9 cellular contexts compared by ENCODE assay signal in the genomic region with DNA sequence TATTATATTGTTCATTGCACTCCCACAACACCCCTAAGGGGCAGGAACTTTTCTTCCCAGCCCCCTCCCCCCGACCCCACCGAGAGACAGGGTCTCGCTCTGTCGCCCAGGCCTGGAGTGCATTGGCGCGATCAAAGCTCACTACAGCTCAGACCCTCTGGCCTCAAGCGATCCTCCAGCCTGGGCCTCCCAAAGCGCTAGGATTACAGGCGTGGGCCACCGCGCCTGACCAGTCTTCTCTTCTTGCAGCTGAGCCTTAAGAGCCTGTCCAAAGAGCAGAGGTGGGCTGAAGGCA. TPM values are rescaled to one million over a fixed set of nuclear protein-coding genes. Genes with fewer than 3 reads are reported as not detected.
DNase-seq lines count a peak whose midpoint lies in the region; ATAC-seq and TF ChIP-seq lines count a peak whose summit lies in the region.
"Had no signal": no experiment of that assay in that cellular context is flagged by ENCODE, and none has a peak within 500 bp of the region (broad histone marks: within the 10 kb centered on the region; RNA-seq: fewer than 3 reads in every experiment).

No MANE protein-coding gene starts in this region.

- no peaks in the 10 kb centered on the region for H3K36me3 ChIP-seq in GM23248 (ENCODE audit: low read depth)
- H3K36me3 ChIP-seq in iPS-18a (ENCODE audit: control insufficient read depth, low read depth, low read length) = peaks cover 34% of the 10 kb centered on the region
- peaks cover 0 to 5% of the 10 kb centered on the region in 2 donors for H3K36me3 ChIP-seq in vagina
- H3K36me3 ChIP-seq in gastrocnemius medialis = peaks cover 0 to 15% of the 10 kb centered on the region in 2 donors

- H3K27ac Mint-ChIP-seq in activated T-helper 17 cell treated with anti-CD3 and anti-CD28 coated beads, Interleukin-2, amount 50 U/mL, for 72 hours = no peak overlapping the region

- intact Hi-C loops in left colon (cut with DNase I, micrococcal nuclease) (loop anchor here in 1 of 2 donors (10.0 kb wide), 1 partner anchor 532 kb away; the partner anchor contains the start of genes ISCU and SART3), vagina (cut with DNase I) (loop anchor here (5.0 to 10.0 kb wide), 2 partner anchors 242 to 535 kb away; partner anchors contain the start of genes ISCU, SART3 and SSH1), gastrocnemius medialis (cut with DNase I; ENCODE audit: low total_unique reads) (loop anchor here (5.0 kb wide), 2 partner anchors 240 to 365 kb away; partner anchors contain the start of genes CORO1C and SSH1)

- no peak for DNase-seq in GM23248
- no peak for DNase-seq in left colon
- DNase-seq in vagina (ENCODE audit: extremely low spot score in 2 of 2) = no peak
- DNase-seq in gastrocnemius medialis = no peak
- no peak for DNase-seq in left lobe of liver (ENCODE audit: low spot score)

- peak overlapping the region; percentile 74 for H3K4me2 ChIP-seq in GM23248 (ENCODE audit: unreplicated experiment)

- H3K4me3 ChIP-seq in GM23248 = peak overlapping the region; percentile 80
- H3K4me3 ChIP-seq in iPS-18a (ENCODE audit: low read length) = peak overlapping the region; percentile 94
- no peak overlapping the region for H3K4me3 ChIP-seq in vagina
- H3K4me3 ChIP-seq in gastrocnemius medialis = peak overlapping the region in 2 of 4 donors; percentile 84 to 88

- peaks cover 35% of the 10 kb centered on the region for H3K79me2 ChIP-seq in GM23248 (ENCODE audit: insufficient read depth)

- no peaks in the 10 kb centered on the region for H3K9me2 ChIP-seq in GM23248 (ENCODE audit: insufficient read depth)

- no peaks in the 10 kb centered on the region for H3K9me3 Mint-ChIP-seq in activated T-helper 17 cell treated with anti-CD3 and anti-CD28 coated beads, Interleukin-2, amount 50 U/mL, for 72 hours

- H3K9me3 ChIP-seq in GM23248 (ENCODE audit: low read depth) = no peaks in the 10 kb centered on the region
- no peaks in the 10 kb centered on the region for H3K9me3 ChIP-seq in iPS-18a (ENCODE audit: control insufficient read depth, low read depth, low read length)
- no peaks in the 10 kb centered on the region for H3K9me3 ChIP-seq in vagina
- no peaks in the 10 kb centered on the region for H3K9me3 ChIP-seq in gastrocnemius medialis
- H3K9me3 ChIP-seq: heart right ventricle had no signal

- H3K27me3 ChIP-seq in GM23248 (replicated peaks; ENCODE audit: insufficient read depth) (no peaks in the 10 kb centered on the region), iPS-18a (ENCODE audit: control insufficient read depth, insufficient read depth, low read length) (peaks cover 6% of the 10 kb centered on the region), vagina (no peaks in the 10 kb centered on the region), gastrocnemius medialis (no peaks in the 10 kb centered on the region)
- H3K27me3 ChIP-seq: heart right ventricle had no signal

- 19 to 23% methylated on average over 10 to 11 of the region's 11 CpGs for WGBS in GM23248 (ENCODE audit: low coverage in 1 of 2, low lambda C conversion rate in 2 of 2, missing lambda C conversion rate in 2 of 2), 2 experiments

- in situ Hi-C loops in GM23248 (cut with MboI) (loop anchor here (10.0 kb wide), 1 partner anchor 532 kb away; the partner anchor contains the start of genes ISCU and SART3), gastrocnemius medialis (cut with MboI; ENCODE audit: low sequenced_read_pairs in 4 of 4) (loop anchor here (10.0 to 25.0 kb wide), 4 partner anchors 435 to 535 kb away; partner anchors contain the start of genes ISCU (in 4 of the 4), SART3 (in 4 of the 4) and SELPLG (in 2 of the 4))

- no peak for TF ChIP-seq CTCF in 22Rv1 (IDR thresholded peaks at IDR 0.05)
- no peak for TF ChIP-seq CTCF in vagina (IDR thresholded peaks at IDR 0.05)
- no peak for TF ChIP-seq CTCF in gastrocnemius medialis (IDR thresholded peaks at IDR 0.05 in 4 of 5, conservative IDR thresholded peaks at IDR 0.05 in 1 of 5)

- peak overlapping the region; percentile 97 for H3K27ac ChIP-seq in 22Rv1
- H3K27ac ChIP-seq in GM23248 = no peak overlapping the region
- H3K27ac ChIP-seq in iPS-18a (ENCODE audit: low read length) = no peak overlapping the region
- no peak overlapping the region for H3K27ac ChIP-seq in vagina
- no peak overlapping the region for H3K27ac ChIP-seq in gastrocnemius medialis
- H3K27ac ChIP-seq: heart right ventricle had no signal

- no peak for ATAC-seq in activated T-helper 17 cell treated with anti-CD3 and anti-CD28 coated beads, Interleukin-2, amount 50 U/mL, for 72 hours (replicated peaks)
- ATAC-seq in left colon = no peak
- ATAC-seq in gastrocnemius medialis = no peak
- no peak for ATAC-seq in left lobe of liver

- peak overlapping the region; percentile 66 for H2AFZ ChIP-seq in GM23248

- H3K4me3 Mint-ChIP-seq in activated T-helper 17 cell treated with anti-CD3 and anti-CD28 coated beads, Interleukin-2, amount 50 U/mL, for 72 hours = peak overlapping the region; percentile 89

- peaks cover 28% of the 10 kb centered on the region for H3K4me1 ChIP-seq in GM23248 (ENCODE audit: insufficient read depth)
- H3K4me1 ChIP-seq in iPS-18a (ENCODE audit: control insufficient read depth, low read depth, low read length) = peaks cover 4% of the 10 kb centered on the region
- peaks cover 55% of the 10 kb centered on the region for H3K4me1 ChIP-seq in vagina
- peaks cover 31% of the 10 kb centered on the region in 2 donors for H3K4me1 ChIP-seq in gastrocnemius medialis

- no peak for TF ChIP-seq POLR2A in vagina (IDR thresholded peaks at IDR 0.05)
- no peak for TF ChIP-seq POLR2A in gastrocnemius medialis (IDR thresholded peaks at IDR 0.05)

- no peaks in the 10 kb centered on the region for H3K27me3 Mint-ChIP-seq in activated T-helper 17 cell treated with anti-CD3 and anti-CD28 coated beads, Interleukin-2, amount 50 U/mL, for 72 hours

- H3K36me3 Mint-ChIP-seq in activated T-helper 17 cell treated with anti-CD3 and anti-CD28 coated beads, Interleukin-2, amount 50 U/mL, for 72 hours (ENCODE audit: low read depth) = peaks cover 39% of the 10 kb centered on the region

- H3K9ac ChIP-seq in GM23248 (peak overlapping the region; percentile 66), iPS-18a (ENCODE audit: low read length) (peak overlapping the region; percentile 95)

- peaks cover 17% of the 10 kb centered on the region for H3F3A ChIP-seq in GM23248 (ENCODE audit: insufficient read depth)

- no peaks in the 10 kb centered on the region for H4K20me1 ChIP-seq in GM23248 (ENCODE audit: insufficient read depth)

- H3K4me1 Mint-ChIP-seq in activated T-helper 17 cell treated with anti-CD3 and anti-CD28 coated beads, Interleukin-2, amount 50 U/mL, for 72 hours = peaks cover 25% of the 10 kb centered on the region

RNA-seq across cellular contexts. Expression of gene UNG, which starts 0.3 kb away (rescaled TPM):
- 27.3 and 38.6 TPM in 2 replicates for total RNA-seq in GM23248 (2014; rRNA removed; shearing (Covaris generic))
- 32.7 and 36.6 TPM in 2 replicates for polyA plus RNA-seq in GM23248 (2016; fragmentation: Nextera tagmentation; extraction: Ambion mirVana)
- total RNA-seq in activated T-helper 17 cell treated with anti-CD3 and anti-CD28 coated beads, Interleukin-2, amount 50 U/mL, for 72 hours = 10 to 100 TPM; 48.3 to 85.7 TPM
- total RNA-seq in left colon = 10 to 100 TPM; 34.5 to 42.4 TPM
- 29.2 TPM for total RNA-seq in vagina
- total RNA-seq in gastrocnemius medialis = 10 to 100 TPM; 38.7 to 45.3 (median 42.3) TPM
- 17.2 TPM for total RNA-seq in left lobe of liver

RNA-seq across cellular contexts. Expression of gene ALKBH2, which starts 3.8 kb away (rescaled TPM):
- total RNA-seq in GM23248 (2014; rRNA removed; shearing (Covaris generic)) = 5.8 and 14.8 TPM in 2 replicates
- polyA plus RNA-seq in GM23248 (2016; fragmentation: Nextera tagmentation; extraction: Ambion mirVana) = 20.4 and 22.5 TPM in 2 replicates
- total RNA-seq in activated T-helper 17 cell treated with anti-CD3 and anti-CD28 coated beads, Interleukin-2, amount 50 U/mL, for 72 hours = 10 to 100 TPM; 16.2 to 25.9 TPM
- total RNA-seq in left colon (1 to 10 TPM; 5.4 to 7.7 TPM), vagina (14.5 TPM), gastrocnemius medialis (10 to 100 TPM in 3 of 4 donors, 1 to 10 TPM in 1; 8.7 to 22.5 (median 18.2) TPM), left lobe of liver (11.5 TPM)

RNA-seq across cellular contexts. Expression of gene ACACB, which starts 19.3 kb away (rescaled TPM):
- 1.0 and 4.1 TPM in 2 replicates for total RNA-seq in GM23248 (2014; rRNA removed; shearing (Covaris generic))
- 0.66 and 0.68 TPM in 2 replicates for polyA plus RNA-seq in GM23248 (2016; fragmentation: Nextera tagmentation; extraction: Ambion mirVana)
- total RNA-seq in activated T-helper 17 cell treated with anti-CD3 and anti-CD28 coated beads, Interleukin-2, amount 50 U/mL, for 72 hours = 10 to 100 TPM in 1 of 2 donors, 1 to 10 TPM in 1; 7.4 to 17.3 TPM
- total RNA-seq in left colon = 10 to 100 TPM; 49.6 to 55.6 TPM
- 130 TPM for total RNA-seq in vagina
- 1,000 to 10,000 TPM in 1 of 4 donors, 100 to 1,000 TPM in 3; 595 to 1,103 (median 698) TPM for total RNA-seq in gastrocnemius medialis
- 232 TPM for total RNA-seq in left lobe of liver

RNA-seq across cellular contexts. Expression of gene USP30, which starts 44.7 kb away (rescaled TPM):
- total RNA-seq in GM23248 (2014; rRNA removed; shearing (Covaris generic)) = 7.5 and 8.5 TPM in 2 replicates
- 6.5 and 7.0 TPM in 2 replicates for polyA plus RNA-seq in GM23248 (2016; fragmentation: Nextera tagmentation; extraction: Ambion mirVana)
- 10 to 100 TPM in 1 of 2 donors, 1 to 10 TPM in 1; 8.5 to 11.6 TPM for total RNA-seq in activated T-helper 17 cell treated with anti-CD3 and anti-CD28 coated beads, Interleukin-2, amount 50 U/mL, for 72 hours
- total RNA-seq in left colon (10 to 100 TPM; 26.6 to 33.5 TPM), vagina (15.5 TPM), gastrocnemius medialis (10 to 100 TPM in 3 of 4 donors, 1 to 10 TPM in 1; 6.4 to 21.2 (median 13.3) TPM), left lobe of liver (12.3 TPM)

Comparison
In these comparisons a context has a peak if more than half of its experiments do, and no peak if none do; other contexts are left out.
1. H3K4me3 ChIP-seq: peak in GM23248 (single experiment) and iPS-18a (single experiment); none in vagina (0 of 2).